ENCODE assay signal across 30 cellular contexts in genomic region chr3:8727793-8728517, GRCh38. TPM values are rescaled to one million over a fixed set of nuclear protein-coding genes. Genes with fewer than 3 reads are reported as not detected.
"Had no signal": no experiment of that assay in that cellular context is flagged by ENCODE, and none has a peak within 500 bp of the region (broad histone marks: within the 10 kb centered on the region; RNA-seq: fewer than 3 reads in every experiment).

No MANE protein-coding gene starts in this region.

- H3K36me3 ChIP-seq: SJCRH30 had no signal

- H3K4me2 ChIP-seq: KMS-11, PC-9 had no signal

- DNase-seq: Karpas-422, MM.1S, MV-4-11, NCI-H1092, NCI-H1105, NCI-H1417 treated with DMSO at 0.1 percent for 48 hours, NCI-H1436 treated with DMSO at 0.1 percent for 48 hours, NCI-H1694 treated with DMSO at 0.1 percent for 48 hours, NCI-H187 treated with DMSO at 0.1 percent for 48 hours, NCI-H2081, NCI-H2227 treated with DMSO at 0.1 percent for 48 hours, NCI-H446, NCI-H510A treated with DMSO at 0.1 percent for 48 hours, NCI-H524 treated with DMSO at 0.1 percent for 48 hours, NCI-H526 treated with DMSO at 0.1 percent for 48 hours, NCI-H774, PC-9, SIG-M5 had no signal

- H3K27ac ChIP-seq: KMS-11, PC-9, RWPE1, SJCRH30, SK-N-MC had no signal

- H3K4me3 ChIP-seq: PC-9, SJCRH30, SK-N-MC had no signal

- H3K9ac ChIP-seq: KMS-11 had no signal

- H3K27me3 ChIP-seq: SJCRH30 had no signal

- H2AFZ ChIP-seq: PC-9 had no signal

- ATAC-seq: Panc1, Right ventricle myocardium inferior, SK-N-SH treated with all-trans-retinoic acid at 6 μM for 48 hours had no signal

RNA-seq across cellular contexts. Expression of gene CAV3, which starts 5.6 kb away (rescaled TPM):
- total RNA-seq: MCF 10A, NCI-H460, OCI-LY7, RPMI7951, SK-MEL-5 had no signal
